In genomic region chr19:42350417-42350816, GRCh38 we compare ENCODE assay signal across 17 cellular contexts. TPM values are rescaled to one million over a fixed set of nuclear protein-coding genes. Genes with fewer than 3 reads are reported as not detected.
A peak's percentile ranks its signal among the peaks of the same experiment; 100 is the strongest.
DNase-seq lines count a peak whose midpoint lies in the region; ATAC-seq and TF ChIP-seq lines count a peak whose summit lies in the region.
"Had no signal": no experiment of that assay in that cellular context is flagged by ENCODE, and none has a peak within 500 bp of the region (broad histone marks: within the 10 kb centered on the region; RNA-seq: fewer than 3 reads in every experiment).

No MANE protein-coding gene starts in this region.

- peak; percentile 5 for DNase-seq in Right ventricle myocardium inferior (ENCODE audit: missing footprints)
- DNase-seq in heart right ventricle: no peak
- no peak for DNase-seq in RWPE2 (ENCODE audit: low spot score)
- DNase-seq in dorsolateral prefrontal cortex: no peak
- DNase-seq in body of pancreas: no peak
- DNase-seq: CD4-positive, alpha-beta memory T cell; DMS79 treated with DMSO at 0.1 percent for 48 hours; GF-D8; HCEC 1CT had no signal

- H3K4me1 ChIP-seq in heart right ventricle (peaks cover 0 to 4% (median 0%) of the 10 kb centered on the region in 9 donors), RWPE2 (ENCODE audit: insufficient read depth, poor library complexity, severe bottlenecking) (no peaks in the 10 kb centered on the region), body of pancreas (no peaks in the 10 kb centered on the region)

- intact Hi-C loops in Right ventricle myocardium inferior (cut with DNase I) (no loop called here), heart right ventricle (cut with DNase I) (no loop called here), dorsolateral prefrontal cortex (cut with DNase I) (no loop called here), body of pancreas (cut with DNase I) (no loop called here)

- TF ChIP-seq POLR2A in body of pancreas (IDR thresholded peaks at IDR 0.05): no peak

- H3K27me3 ChIP-seq in heart right ventricle: no peaks in the 10 kb centered on the region
- H3K27me3 ChIP-seq in RWPE2 (ENCODE audit: insufficient read depth, poor library complexity, severe bottlenecking): no peaks in the 10 kb centered on the region
- no peaks in the 10 kb centered on the region for H3K27me3 ChIP-seq in dorsolateral prefrontal cortex
- H3K27me3 ChIP-seq in body of pancreas: no peaks in the 10 kb centered on the region
- H3K27me3 ChIP-seq: BLaER1 had no signal

- ATAC-seq in Right ventricle myocardium inferior (no peak), heart right ventricle (no peak), RWPE2 (ENCODE audit: low read depth) (peak; percentile 12; the same call in 1 of the 3 replicates), body of pancreas (no peak), HG02981 (IDR thresholded peaks at IDR 0.05; ENCODE audit: unreplicated experiment) (no peak), GM18520 (IDR thresholded peaks at IDR 0.05; ENCODE audit: unreplicated experiment) (no peak)

- H3K4me3 ChIP-seq in heart right ventricle (no peak overlapping the region), RWPE2 (ENCODE audit: severe bottlenecking) (no peak overlapping the region), dorsolateral prefrontal cortex (no peak overlapping the region), body of pancreas (no peak overlapping the region)
- H3K4me3 ChIP-seq: BLaER1 had no signal

- 93 to 95% methylated on average over 3 of the region's 3 CpGs for WGBS in heart right ventricle, 2 donors
- 94 to 100% methylated on average over 3 of the region's 3 CpGs for WGBS in body of pancreas, 2 donors

- no peaks in the 10 kb centered on the region for H3K9me3 ChIP-seq in heart right ventricle
- no peaks in the 10 kb centered on the region for H3K9me3 ChIP-seq in RWPE2 (ENCODE audit: severe bottlenecking)
- no peaks in the 10 kb centered on the region for H3K9me3 ChIP-seq in body of pancreas
- H3K9me3 ChIP-seq: BLaER1 had no signal

- H3K27ac ChIP-seq in heart right ventricle (no peak overlapping the region), RWPE2 (ENCODE audit: poor library complexity, severe bottlenecking) (no peak overlapping the region), dorsolateral prefrontal cortex (peak overlapping the region in 48 of 59 donors; percentile 55 to 98 (median 84)), temporal lobe (ENCODE audit: low read depth, low read length) (peak overlapping the region; percentile 91), body of pancreas (no peak overlapping the region)
- H3K27ac ChIP-seq: 22Rv1, BLaER1 had no signal

- peaks cover 0 to 96% (median 16%) of the 10 kb centered on the region in 9 donors for H3K36me3 ChIP-seq in heart right ventricle
- H3K36me3 ChIP-seq in RWPE2 (ENCODE audit: low read depth): no peaks in the 10 kb centered on the region
- H3K36me3 ChIP-seq in body of pancreas (replicated peaks in 1 of 2; ENCODE audit: insufficient read depth in 1 of 2, low read depth in 2 of 2): no peaks in the 10 kb centered on the region

- TF ChIP-seq CTCF in heart right ventricle (IDR thresholded peaks at IDR 0.05): no peak
- no peak for TF ChIP-seq CTCF in RWPE2 (IDR thresholded peaks at IDR 0.05; ENCODE audit: poor library complexity, severe bottlenecking)
- no peak for TF ChIP-seq CTCF in dorsolateral prefrontal cortex (IDR thresholded peaks at IDR 0.05 in 54 of 56, conservative IDR thresholded peaks at IDR 0.05 in 2 of 56; ENCODE audit: low read depth in 1 of 56, partially characterized antibody in 56 of 56)
- no peak for TF ChIP-seq CTCF in body of pancreas (IDR thresholded peaks at IDR 0.05)

RNA-seq across cellular contexts. Expression of gene MEGF8, which starts 25.0 kb away (rescaled TPM):
- 32.6 TPM for total RNA-seq in Right ventricle myocardium inferior
- total RNA-seq in heart right ventricle: 10 to 100 TPM; 33.4 to 44.6 (median 40.4) TPM
- 10 to 100 TPM; 10.2 to 16.3 TPM for polyA plus RNA-seq in heart right ventricle
- 100 to 1,000 TPM in 87 of 120 experiments, 10 to 100 TPM in 33; 53.4 to 167 (median 109) TPM for total RNA-seq in dorsolateral prefrontal cortex
- total RNA-seq in temporal lobe: 56.5 TPM
- total RNA-seq in body of pancreas: 10 to 100 TPM in 1 of 2 donors, 1 to 10 TPM in 1; 9.9 to 24.1 TPM

RNA-seq across cellular contexts. Expression of gene TMEM145, which starts 37.3 kb away (rescaled TPM):
- total RNA-seq in Right ventricle myocardium inferior: 0.16 TPM
- 1 to 10 TPM in 1 of 10 donors, under 1 TPM in 4, not detected in 5; 0.15 to 1.0 (median 0.49) TPM for total RNA-seq in heart right ventricle
- polyA plus RNA-seq in heart right ventricle: 1 to 10 TPM in 1 of 2 donors, under 1 TPM in 1; 0.32 to 1.0 TPM
- total RNA-seq in dorsolateral prefrontal cortex: 100 to 1,000 TPM in 4 of 120 experiments, 10 to 100 TPM in 116; 30.7 to 105 (median 68.9) TPM
- 54.6 TPM for total RNA-seq in temporal lobe
- total RNA-seq in body of pancreas: not detected
- total RNA-seq: CD4-positive, alpha-beta memory T cell had no signal
- polyA plus RNA-seq: AG04450; CD14-positive monocyte; CD4-positive, alpha-beta memory T cell had no signal

RNA-seq across cellular contexts. Expression of gene CNFN, which starts 39.7 kb away (rescaled TPM):
- total RNA-seq in Right ventricle myocardium inferior: 0.87 TPM
- total RNA-seq in heart right ventricle: 1 to 10 TPM in 1 of 10 donors, under 1 TPM in 4, not detected in 5; 0.51 to 1.3 (median 0.81) TPM
- 1 to 10 TPM; 1.6 to 7.2 TPM for polyA plus RNA-seq in heart right ventricle
- total RNA-seq in dorsolateral prefrontal cortex: 1 to 10 TPM in 51 of 120 experiments, under 1 TPM in 5, not detected in 64; 0.84 to 3.8 (median 1.4) TPM
- total RNA-seq in temporal lobe: not detected
- not detected for total RNA-seq in body of pancreas
- total RNA-seq: A673; CD4-positive, alpha-beta memory T cell had no signal

RNA-seq across cellular contexts. Expression of gene PAFAH1B3, which starts 48.0 kb away (rescaled TPM):
- total RNA-seq in Right ventricle myocardium inferior (3.7 TPM), heart right ventricle (1 to 10 TPM; 1.2 to 5.9 (median 2.6) TPM), dorsolateral prefrontal cortex (10 to 100 TPM; 16.2 to 58.0 (median 31.5) TPM), temporal lobe (178 TPM), body of pancreas (10 to 100 TPM in 1 of 2 donors, 1 to 10 TPM in 1; 7.9 to 12.5 TPM)
- polyA plus RNA-seq in heart right ventricle: 10 to 100 TPM in 1 of 2 donors, 1 to 10 TPM in 1; 5.0 to 10.4 TPM

RNA-seq across cellular contexts. Expression of gene PRR19, which starts 48.5 kb away (rescaled TPM):
- total RNA-seq in Right ventricle myocardium inferior (0.51 TPM), heart right ventricle (under 1 TPM in 4 of 10 donors, not detected in 6; 0.16 to 0.21 (median 0.19) TPM), dorsolateral prefrontal cortex (1 to 10 TPM in 112 of 120 experiments, under 1 TPM in 8; 0.46 to 5.4 (median 2.1) TPM), temporal lobe (3.0 TPM), body of pancreas (under 1 TPM in 1 of 2 donors, not detected in 1; 0.52 TPM)
- polyA plus RNA-seq in heart right ventricle: under 1 TPM in 1 of 2 donors, not detected in 1; 0.16 TPM

Comparison
In these comparisons a context has a peak if more than half of its experiments do, and no peak if none do; other contexts are left out.
1. H3K27ac ChIP-seq: peak in dorsolateral prefrontal cortex (48 of 59) and temporal lobe (single experiment); none in heart right ventricle (0 of 10), RWPE2 (single experiment) and body of pancreas (0 of 4).
2. RNA of gene TMEM145, which starts 37.3 kb away (total RNA-seq): 30.7 to 105 TPM in dorsolateral prefrontal cortex and 54.6 TPM in temporal lobe (single experiment); 0.16 TPM in Right ventricle myocardium inferior (single experiment), 0.15 to 1.0 TPM in heart right ventricle and not detected in body of pancreas; every median in the first group is over 10 times any median in the second.